Comparison of ENCODE assay signal across 8 cellular contexts in genomic region chr1:24727490-24728214, GRCh38. TPM values are rescaled to one million over a fixed set of nuclear protein-coding genes. Genes with fewer than 3 reads are reported as not detected.
DNase-seq lines count a peak whose midpoint lies in the region; ATAC-seq and TF ChIP-seq lines count a peak whose summit lies in the region.

No MANE protein-coding gene starts in this region.

- ATAC-seq in DND-41 (ENCODE audit: insufficient read depth, low read depth) (peak; percentile 87), GM21447 (IDR thresholded peaks at IDR 0.05; ENCODE audit: unreplicated experiment) (peak; percentile 90)

- CTCF ChIA-PET in mammary epithelial cell (lab: Charles Lee; ENCODE audit: low non-redundant PET) = no interaction called here

- H3K27me3 Mint-ChIP-seq in mesothelial cell of epicardium (ENCODE audit: low read depth) = no peaks in the 10 kb centered on the region

- H3K27ac Mint-ChIP-seq in mesothelial cell of epicardium = peak overlapping the region; percentile 78

- WGBS in mammary epithelial cell (ENCODE audit: low coverage, missing lambda C conversion rate) = 52% methylated on average over 9 of the region's 9 CpGs

- H3K4me2 ChIP-seq in DND-41 (ENCODE audit: insufficient read depth, low read length) (peak overlapping the region; percentile 34; the same call in 1 of the 2 replicates), Loucy (ENCODE audit: low read depth, low read length, poor library complexity, severe bottlenecking) (peak overlapping the region; percentile 13), mammary epithelial cell (ENCODE audit: insufficient read depth, low read depth, low read length) (peak overlapping the region; percentile 61)

- peaks cover 22% of the 10 kb centered on the region for H3K4me1 Mint-ChIP-seq in mesothelial cell of epicardium

- H3F3A ChIP-seq in Loucy (ENCODE audit: low read depth) = no peaks in the 10 kb centered on the region

- no TSS peak for BruUV-seq in mammary epithelial cell (replicated peaks; lab: Mats Ljungman, UMichigan)

- no peak overlapping the region for H3K4me3 ChIP-seq in DND-41 (ENCODE audit: low read depth in 1 of 2, low read length in 2 of 2)
- no peak overlapping the region for H3K4me3 ChIP-seq in Loucy (ENCODE audit: low read length, poor library complexity, severe bottlenecking)
- no peak overlapping the region for H3K4me3 ChIP-seq in mammary epithelial cell (replicated peaks in 1 of 3; ENCODE audit: insufficient read depth in 1 of 3, low read depth in 2 of 3, low read length in 3 of 3)

- peaks cover 15% of the 10 kb centered on the region for H3K4me1 ChIP-seq in DND-41 (ENCODE audit: insufficient read depth, low read length)
- H3K4me1 ChIP-seq in Loucy (ENCODE audit: insufficient read depth, low read length, poor library complexity, severe bottlenecking) = no peaks in the 10 kb centered on the region
- peaks cover 20% of the 10 kb centered on the region for H3K4me1 ChIP-seq in mammary epithelial cell (ENCODE audit: insufficient read depth, low read length)

- H3K9ac ChIP-seq in DND-41 (ENCODE audit: low read depth, low read length) = no peak overlapping the region
- no peak overlapping the region for H3K9ac ChIP-seq in Loucy (ENCODE audit: low read depth, low read length, poor library complexity, severe bottlenecking)
- no peak overlapping the region for H3K9ac ChIP-seq in mammary epithelial cell (ENCODE audit: insufficient read depth, low read length)

- no peaks in the 10 kb centered on the region for H3K9me3 Mint-ChIP-seq in mesothelial cell of epicardium

- H3K9me2 ChIP-seq in Loucy (replicated peaks; ENCODE audit: low read depth, low read length) = no peaks in the 10 kb centered on the region

- H3K36me3 ChIP-seq in DND-41 (ENCODE audit: insufficient read depth, low read length) = no peaks in the 10 kb centered on the region
- H3K36me3 ChIP-seq in Loucy (ENCODE audit: insufficient read depth, low read length) = no peaks in the 10 kb centered on the region
- H3K36me3 ChIP-seq in mammary epithelial cell (ENCODE audit: insufficient read depth, low read length) = no peaks in the 10 kb centered on the region

- no peak overlapping the region for H3K4me3 Mint-ChIP-seq in mesothelial cell of epicardium

- H4K20me1 ChIP-seq in DND-41 (ENCODE audit: insufficient read depth, low read length) = no peaks in the 10 kb centered on the region
- H4K20me1 ChIP-seq in Loucy (ENCODE audit: insufficient read depth, low read length, poor library complexity, severe bottlenecking) = no peaks in the 10 kb centered on the region
- H4K20me1 ChIP-seq in mammary epithelial cell (ENCODE audit: insufficient read depth, low read length) = no peaks in the 10 kb centered on the region

- H3K9me3 ChIP-seq in DND-41 (ENCODE audit: insufficient read depth, low read length, severe bottlenecking) = no peaks in the 10 kb centered on the region
- H3K9me3 ChIP-seq in Loucy (ENCODE audit: insufficient read depth, low read depth, low read length) = no peaks in the 10 kb centered on the region
- H3K9me3 ChIP-seq in mammary epithelial cell (replicated peaks; ENCODE audit: insufficient read depth, low read length) = no peaks in the 10 kb centered on the region

- H3K27ac ChIP-seq in DND-41 (ENCODE audit: low read length) (no peak overlapping the region), mammary epithelial cell (ENCODE audit: insufficient read depth, low read depth, low read length) (no peak overlapping the region)

- in situ Hi-C loops in mammary epithelial cell (cut with MboI; ENCODE audit: low sequenced_read_pairs in 2 of 2) = no loop called here

- H3K79me2 ChIP-seq in DND-41 (ENCODE audit: insufficient read depth, low read length) (no peaks in the 10 kb centered on the region), Loucy (ENCODE audit: insufficient read depth, low read length) (no peaks in the 10 kb centered on the region), mammary epithelial cell (ENCODE audit: insufficient read depth, low read length) (no peaks in the 10 kb centered on the region)

- TF ChIP-seq CTCF in DND-41 (IDR thresholded peaks at IDR 0.05; ENCODE audit: borderline replicate concordance, extremely low read depth, low read length, poor library complexity, severe bottlenecking) = no peak
- no peak for TF ChIP-seq CTCF in Loucy (conservative IDR thresholded peaks at IDR 0.05; ENCODE audit: low read length)
- TF ChIP-seq CTCF in mammary epithelial cell (conservative IDR thresholded peaks at IDR 0.05 in 1 of 2, IDR thresholded peaks at IDR 0.05 in 1 of 2; ENCODE audit: extremely low read depth in 1 of 2, insufficient read depth in 1 of 2, low read depth in 1 of 2, low read length in 2 of 2) = no peak
- no peak for TF ChIP-seq CTCF in mesothelial cell of epicardium (IDR thresholded peaks at IDR 0.05; ENCODE audit: unreplicated experiment)

- H2AFZ ChIP-seq in DND-41 (ENCODE audit: low read depth, low read length) (no peak overlapping the region), Loucy (ENCODE audit: low read length) (no peak overlapping the region), mammary epithelial cell (ENCODE audit: low read depth, low read length) (peak overlapping the region; percentile 82)

- DNase-seq in DND-41 (peak; percentile 70), mammary epithelial cell (peak; percentile 67), mesothelial cell of epicardium (ENCODE audit: low spot score in 2 of 2, unreplicated experiment in 2 of 2) (no peak), DMS 273 (lab: John Stamatoyannopoulos, UW; ENCODE audit: unreplicated experiment) (no peak), NCI-H1092 treated with DMSO at 0.1 percent for 48 hours (lab: John Stamatoyannopoulos, UW) (no peak)
- DNase-seq in activated naive CD4-positive, alpha-beta T cell (lab: John Stamatoyannopoulos, UW) = no peak

- intact Hi-C loops in mammary epithelial cell (cut with micrococcal nuclease) = no loop called here

- dilution Hi-C loops in mammary epithelial cell (cut with HindIII; ENCODE audit: low sequenced_read_pairs) = no loop called here

- H3K27me3 ChIP-seq in DND-41 (ENCODE audit: insufficient read depth, low read length, poor library complexity) (no peaks in the 10 kb centered on the region), Loucy (ENCODE audit: insufficient read depth, low read length, poor library complexity, severe bottlenecking) (no peaks in the 10 kb centered on the region), mammary epithelial cell (ENCODE audit: insufficient read depth, low read length) (no peaks in the 10 kb centered on the region)

- no peaks in the 10 kb centered on the region for H3K36me3 Mint-ChIP-seq in mesothelial cell of epicardium

RNA-seq across cellular contexts. Expression of gene CLIC4, which starts 17.6 kb away (rescaled TPM):
- total RNA-seq in mammary epithelial cell (100 to 1,000 TPM; 212 to 547 TPM), mesothelial cell of epicardium (135 to 136 TPM (median 135 TPM) in 3 replicates)
- 118 TPM for polyA plus RNA-seq in mammary epithelial cell
- polyA minus RNA-seq in mammary epithelial cell = 140 TPM

Comparison
In these comparisons a context has a peak if more than half of its experiments do, and no peak if none do; other contexts are left out.
1. DNase-seq: peak in DND-41 (single experiment) and mammary epithelial cell (single experiment); none in mesothelial cell of epicardium (0 of 2), DMS 273 (single experiment), activated naive CD4-positive, alpha-beta T cell (0 of 4) and NCI-H1092 treated with DMSO at 0.1 percent for 48 hours (single experiment).
2. Peak in every context shown above with its lines, with median percentiles within 50 percentile points of each other: H3K4me2 ChIP-seq.